In genomic region chr4:27490747-27491146, GRCh38 we compare ENCODE assay signal across 29 cellular contexts.
"Had no signal": no experiment of that assay in that cellular context is flagged by ENCODE, and none has a peak within 500 bp of the region (broad histone marks: within the 10 kb centered on the region; RNA-seq: fewer than 3 reads in every experiment).

No MANE protein-coding gene starts in this region.

- H3K4me1 Mint-ChIP-seq: immature natural killer cell, mesothelial cell of epicardium, naive B cell had no signal

- H3K9ac ChIP-seq: parathyroid adenoma had no signal

- H3K4me3 ChIP-seq: left lung, lower lobe of right lung, psoas muscle, right atrium auricular region, skin epidermis, suprapubic skin, thoracic aorta, tibial artery, upper lobe of right lung had no signal

- ATAC-seq: left colon, left lung, lower lobe of right lung, psoas muscle, sciatic nerve had no signal

- H3K36me3 ChIP-seq: left lung, lower lobe of right lung, neutrophil, right atrium auricular region, suprapubic skin, thoracic aorta, tibial artery, upper lobe of right lung had no signal

- H3K27ac ChIP-seq: left lung, lower lobe of right lung, neutrophil, parathyroid adenoma, psoas muscle, right atrium auricular region, skin epidermis, suprapubic skin, thoracic aorta, tibial artery, upper lobe of right lung had no signal

- H3K9me3 ChIP-seq: left lung, lower lobe of right lung, neutrophil, psoas muscle, right atrium auricular region, suprapubic skin, thoracic aorta, tibial artery, upper lobe of right lung had no signal

- DNase-seq: hippocampal formation; immature natural killer cell; kidney; left colon; left lung; lower lobe of right lung; mammary epithelial cell; mesenchymal stem cell; naive B cell; occipital lobe; psoas muscle; stimulated activated CD4-positive, alpha-beta T cell treated with anti-CD3 and anti-CD28 coated beads, Interleukin-12 subunit alpha, Interleukin-12 subunit beta, amount 100 ng/mL, for 4 hours; stimulated activated CD4-positive, alpha-beta T cell treated with anti-CD3 and anti-CD28 coated beads, Interleukin-15, amount 100 ng/mL, for 24 hours; stimulated activated CD4-positive, alpha-beta T cell treated with anti-CD3 and anti-CD28 coated beads, Interleukin-2, amount 100 ng/mL, for 24 hours; stimulated activated CD4-positive, alpha-beta T cell treated with anti-CD3 and anti-CD28 coated beads, Interleukin-4, amount 100 ng/mL, for 1 hour; stimulated activated naive CD4-positive, alpha-beta T cell; tibial artery; trophoblast cell; upper lobe of right lung had no signal

- H3K27me3 Mint-ChIP-seq: naive B cell; natural killer cell treated with Interleukin-12 subunit alpha and Interleukin-12 subunit beta and Interleukin-15 and Interleukin-18, amount 100 ng/mL, for 72 hours; stimulated activated naive CD8-positive, alpha-beta T cell treated with anti-CD3 and anti-CD28 coated beads, Interleukin-15, Interleukin-2, amounts not matched to agents 100 ng/mL and 50 ng/mL, for 24 hours had no signal

- H3K36me3 Mint-ChIP-seq: immature natural killer cell; mesothelial cell of epicardium; naive B cell; natural killer cell treated with Interleukin-12 subunit alpha and Interleukin-12 subunit beta and Interleukin-15 and Interleukin-18, amount 100 ng/mL, for 72 hours had no signal

- H2AFZ ChIP-seq: parathyroid adenoma had no signal

- H3K27ac Mint-ChIP-seq: immature natural killer cell; mesothelial cell of epicardium; naive B cell; natural killer cell treated with Interleukin-12 subunit alpha and Interleukin-12 subunit beta and Interleukin-15 and Interleukin-18, amount 100 ng/mL, for 72 hours; stimulated activated naive CD8-positive, alpha-beta T cell treated with anti-CD3 and anti-CD28 coated beads, Interleukin-15, Interleukin-2, amounts not matched to agents 100 ng/mL and 50 ng/mL, for 24 hours had no signal

- H3K79me2 ChIP-seq: parathyroid adenoma had no signal

- H3K4me3 Mint-ChIP-seq: immature natural killer cell; mesothelial cell of epicardium; naive B cell; natural killer cell treated with Interleukin-12 subunit alpha and Interleukin-12 subunit beta and Interleukin-15 and Interleukin-18, amount 100 ng/mL, for 72 hours; stimulated activated naive CD8-positive, alpha-beta T cell treated with anti-CD3 and anti-CD28 coated beads, Interleukin-15, Interleukin-2, amounts not matched to agents 100 ng/mL and 50 ng/mL, for 24 hours had no signal

- H3K4me1 ChIP-seq: left lung, lower lobe of right lung, parathyroid adenoma, psoas muscle, right atrium auricular region, suprapubic skin, tibial artery, upper lobe of right lung had no signal

- H3K27me3 ChIP-seq: left lung, neutrophil, right atrium auricular region, suprapubic skin, tibial artery, upper lobe of right lung had no signal

- H3K9me3 Mint-ChIP-seq: mesothelial cell of epicardium; stimulated activated naive CD8-positive, alpha-beta T cell treated with anti-CD3 and anti-CD28 coated beads, Interleukin-15, Interleukin-2, amounts not matched to agents 100 ng/mL and 50 ng/mL, for 24 hours had no signal
